In genomic region chr2:103959174-103960125, GRCh38 we compare ENCODE assay signal across 8 cellular contexts.
A peak's percentile ranks its signal among the peaks of the same experiment; 100 is the strongest.
DNase-seq lines count a peak whose midpoint lies in the region; ATAC-seq and TF ChIP-seq lines count a peak whose summit lies in the region.

No MANE protein-coding gene starts in this region.

- no peaks in the 10 kb centered on the region for H3K36me3 ChIP-seq in SK-N-SH (replicated peaks in 1 of 2; ENCODE audit: control insufficient read depth in 1 of 2, insufficient read depth in 2 of 2, low read length in 1 of 2)
- H3K36me3 ChIP-seq in upper lobe of right lung: no peaks in the 10 kb centered on the region
- no peaks in the 10 kb centered on the region for H3K36me3 ChIP-seq in CD4-positive, alpha-beta memory T cell (ENCODE audit: insufficient read depth, low read length)

- intact Hi-C loops in upper lobe of right lung (cut with DNase I): no loop called here
- intact Hi-C loops in CD4-positive, alpha-beta memory T cell (cut with micrococcal nuclease): no loop called here

- no peak overlapping the region for H3K27ac ChIP-seq in SK-N-SH (ENCODE audit: low read depth in 2 of 2, low read length in 1 of 2)
- H3K27ac ChIP-seq in upper lobe of right lung: no peak overlapping the region
- H3K27ac ChIP-seq in CD4-positive, alpha-beta memory T cell (ENCODE audit: low read depth, low read length): no peak overlapping the region

- TF ChIP-seq CTCF in SK-N-SH (IDR thresholded peaks at IDR 0.05) (peak; percentile 64), upper lobe of right lung (IDR thresholded peaks at IDR 0.05) (peak; percentile 42)

- no peak overlapping the region for H2AFZ ChIP-seq in SK-N-SH (ENCODE audit: low read depth)

- no peak overlapping the region for H3K27ac Mint-ChIP-seq in CD4-positive, alpha-beta memory T cell

- DNase-seq in SIG-M5 treated with dmso at 0.1 percent for 504 hours (lab: John Stamatoyannopoulos, UW; ENCODE audit: unreplicated experiment): peak; percentile 33
- no peak for DNase-seq in SIG-M5 (lab: John Stamatoyannopoulos, UW)
- DNase-seq in SK-N-SH: peak; percentile 35
- peak; percentile 11 for DNase-seq in iPS DF 4.7 (ENCODE audit: extremely low read depth, low spot score)
- no peak for DNase-seq in upper lobe of right lung
- DNase-seq in dermis blood vessel endothelial cell: no peak
- DNase-seq in CD4-positive, alpha-beta memory T cell: no peak

- no peaks in the 10 kb centered on the region for H4K20me1 ChIP-seq in SK-N-SH (ENCODE audit: insufficient read depth)

- WGBS in SK-N-SH (ENCODE audit: low lambda C conversion rate): 26% methylated on average over 9 of the region's 9 CpGs

- CTCF ChIA-PET in SK-N-SH (lab: Yijun Ruan, JAX): interaction anchor here (0.6 to 4.9 kb wide), 28 partner anchors 8 to 1863 kb away, joined by 3 to 60 read pairs (median 4); partner anchors contain the start of gene POU3F3
- CTCF ChIA-PET in CD4-positive, alpha-beta memory T cell (lab: Charles Lee; ENCODE audit: partially characterized antibody): no interaction called here

- H3F3A ChIP-seq in SK-N-SH (replicated peaks; ENCODE audit: insufficient read depth): no peaks in the 10 kb centered on the region

- H3K27me3 Mint-ChIP-seq in CD4-positive, alpha-beta memory T cell: no peaks in the 10 kb centered on the region

- no peaks in the 10 kb centered on the region for H3K9me3 ChIP-seq in SK-N-SH
- H3K9me3 ChIP-seq in upper lobe of right lung: no peaks in the 10 kb centered on the region
- H3K9me3 ChIP-seq in CD4-positive, alpha-beta memory T cell (ENCODE audit: control insufficient read depth in 1 of 2, low read length in 2 of 2): no peaks in the 10 kb centered on the region

- H3K9ac ChIP-seq in SK-N-SH: no peak overlapping the region

- H3K9me3 Mint-ChIP-seq in CD4-positive, alpha-beta memory T cell: peaks cover 0 to 19% (median 6%) of the 10 kb centered on the region in 8 donors

- TF ChIP-seq EP300 in Ishikawa (IDR thresholded peaks at IDR 0.05; ENCODE audit: borderline replicate concordance): no peak
- TF ChIP-seq EP300 in SK-N-SH (IDR thresholded peaks at IDR 0.05; ENCODE audit: borderline replicate concordance in 1 of 2, low read depth in 1 of 2, low read length in 1 of 2): no peak

- POLR2A ChIA-PET in SK-N-SH (lab: Yijun Ruan, JAX): no interaction called here
- POLR2A ChIA-PET in CD4-positive, alpha-beta memory T cell (lab: Charles Lee; ENCODE audit: partially characterized antibody): no interaction called here

- no peaks in the 10 kb centered on the region for H3K79me2 ChIP-seq in SK-N-SH (ENCODE audit: insufficient read depth)

- H3K36me3 Mint-ChIP-seq in CD4-positive, alpha-beta memory T cell: no peaks in the 10 kb centered on the region

- ATAC-seq in upper lobe of right lung: peak; percentile 62

- H3K4me2 ChIP-seq in SK-N-SH: no peak overlapping the region

- no peaks in the 10 kb centered on the region for H3K4me1 ChIP-seq in SK-N-SH (ENCODE audit: control insufficient read depth in 1 of 2, insufficient read depth in 2 of 2, low read depth in 1 of 2, low read length in 1 of 2)
- H3K4me1 ChIP-seq in upper lobe of right lung: no peaks in the 10 kb centered on the region
- H3K4me1 ChIP-seq in CD4-positive, alpha-beta memory T cell (ENCODE audit: insufficient read depth, low read length): no peaks in the 10 kb centered on the region

- TF ChIP-seq RAD21 in Ishikawa (IDR thresholded peaks at IDR 0.05; ENCODE audit: low read depth) (peak; percentile 55; the same call in 1 of the 2 replicates), SK-N-SH (IDR thresholded peaks at IDR 0.05; ENCODE audit: low read length) (peak; percentile 73)

- H3K4me3 ChIP-seq in SK-N-SH (ENCODE audit: low read depth in 2 of 2, low read length in 1 of 2) (peak overlapping the region in 1 of 2 experiments; percentile 33; a peak in 1 of 4 replicates), upper lobe of right lung (no peak overlapping the region)
- H3K4me3 ChIP-seq in CD4-positive, alpha-beta memory T cell (ENCODE audit: low read length in 2 of 2): no peak overlapping the region

- no peaks in the 10 kb centered on the region for H3K4me1 Mint-ChIP-seq in CD4-positive, alpha-beta memory T cell

- H3K9me2 ChIP-seq in SK-N-SH: no peaks in the 10 kb centered on the region

- H3K27me3 ChIP-seq in SK-N-SH (ENCODE audit: insufficient read depth): no peaks in the 10 kb centered on the region
- H3K27me3 ChIP-seq in upper lobe of right lung: no peaks in the 10 kb centered on the region
- no peaks in the 10 kb centered on the region for H3K27me3 ChIP-seq in CD4-positive, alpha-beta memory T cell (ENCODE audit: insufficient read depth, low read length)

- no peak overlapping the region for H3K4me3 Mint-ChIP-seq in CD4-positive, alpha-beta memory T cell

TF ChIP-seq in Ishikawa, 13 proteins besides CTCF, POLR2A, EP300 and RAD21:
- TF ChIP-seq YY1 (IDR thresholded peaks at IDR 0.05; ENCODE audit: low read depth): no peak
- no peak for TF ChIP-seq CREB1 (IDR thresholded peaks at IDR 0.05; ENCODE audit: low read depth)
- no peak for TF ChIP-seq EGR1 (IDR thresholded peaks at IDR 0.05)
- no peak for TF ChIP-seq REST (IDR thresholded peaks at IDR 0.05; ENCODE audit: low read depth)
- TF ChIP-seq ZBTB7A (IDR thresholded peaks at IDR 0.05; ENCODE audit: low read depth): no peak

TF ChIP-seq in SK-N-SH, 30 proteins besides CTCF, POLR2A, EP300 and RAD21:
- no peak for TF ChIP-seq FOSL2 (IDR thresholded peaks at IDR 0.05; ENCODE audit: borderline replicate concordance, low read depth)
- TF ChIP-seq SMC3 (IDR thresholded peaks at IDR 0.05; ENCODE audit: low read depth, low read length): peak; percentile 56; the same call in 1 of the 2 replicates

Comparison
In these comparisons a context has a peak if more than half of its experiments do, and no peak if none do; other contexts are left out.
1. DNase-seq: peak in SIG-M5 treated with dmso at 0.1 percent for 504 hours (single experiment), SK-N-SH (single experiment) and iPS DF 4.7 (single experiment); none in SIG-M5 (single experiment), upper lobe of right lung (single experiment), dermis blood vessel endothelial cell (single experiment) and CD4-positive, alpha-beta memory T cell (0 of 5).